9 cellular contexts compared by ENCODE assay signal in genomic region chr12:6826734-6827436, GRCh38. TPM values are rescaled to one million over a fixed set of nuclear protein-coding genes. Genes with fewer than 3 reads are reported as not detected.
DNase-seq lines count a peak whose midpoint lies in the region; ATAC-seq, FAIRE-seq and TF ChIP-seq lines count a peak whose summit lies in the region.
"Had no signal": no experiment of that assay in that cellular context is flagged by ENCODE, and none has a peak within 500 bp of the region (broad histone marks: within the 10 kb centered on the region; RNA-seq: fewer than 3 reads in every experiment).

No MANE protein-coding gene starts in this region.

- no peak overlapping the region for H2BK120ac ChIP-seq in H9 (ENCODE audit: low read depth, low read length, poor library complexity, severe bottlenecking)

- H3K79me2 ChIP-seq in H9 (ENCODE audit: insufficient read depth, low read length): peaks cover 2% of the 10 kb centered on the region; the same call in 1 of the 2 replicates
- H3K79me2 ChIP-seq in K562 (ENCODE audit: control insufficient read depth, insufficient read depth, low read length): peaks cover 24% of the 10 kb centered on the region

- H3K36me3 Mint-ChIP-seq in H9 (ENCODE audit: insufficient read depth in 1 of 3, low read depth in 3 of 3): peaks cover 24 to 30% (median 29%) of the 10 kb centered on the region in 3 experiments
- peaks cover 0 to 4% (median 0%) of the 10 kb centered on the region in 3 donors for H3K36me3 Mint-ChIP-seq in naive thymus-derived CD8-positive, alpha-beta T cell

- no peak overlapping the region for H2BK15ac ChIP-seq in H9 (ENCODE audit: low read depth, low read length)

- H2AFZ ChIP-seq in H9 (ENCODE audit: low read length) (no peak overlapping the region), K562 (ENCODE audit: low read depth, low read length) (peak overlapping the region; percentile 82)
- H2AFZ ChIP-seq: PC-9 had no signal

- no peak for FAIRE-seq in K562 (lab: Jason Lieb, UNC)

- H4K20me1 ChIP-seq in H9 (ENCODE audit: control insufficient read depth, insufficient read depth, insufficient read length) (peaks cover 6% of the 10 kb centered on the region), K562 (replicated peaks; ENCODE audit: control insufficient read depth, insufficient read depth, low read length) (no peaks in the 10 kb centered on the region)

- H3K23me2 ChIP-seq in H9 (ENCODE audit: insufficient read length, low read depth, low read length, poor library complexity, severe bottlenecking): peaks cover 17% of the 10 kb centered on the region

- no peak for TF ChIP-seq EP300 in K562 (IDR thresholded peaks at IDR 0.05; ENCODE audit: low read length)

- H2BK20ac ChIP-seq in H9 (ENCODE audit: low read depth, low read length, poor library complexity, severe bottlenecking): no peak overlapping the region

- no peak overlapping the region for H2AK5ac ChIP-seq in H9 (ENCODE audit: insufficient read length, low read length)

- ATAC-seq in K562 (no peak), GM21825 (IDR thresholded peaks at IDR 0.05; ENCODE audit: unreplicated experiment) (no peak), HG02973 (IDR thresholded peaks at IDR 0.05; ENCODE audit: unreplicated experiment) (no peak)
- ATAC-seq in naive thymus-derived CD8-positive, alpha-beta T cell: no peak

- no peak overlapping the region for H4K8ac ChIP-seq in H9 (replicated peaks; ENCODE audit: insufficient read length, low read depth, low read length)

- H3K27me3 ChIP-seq in A673 (replicated peaks; ENCODE audit: insufficient read depth, low read depth, low read length, poor library complexity): no peaks in the 10 kb centered on the region
- H3K27me3 ChIP-seq in H9 (ENCODE audit: insufficient read depth, low read length): no peaks in the 10 kb centered on the region; the same call in 1 of the 2 replicates
- peaks cover 0 to 4% of the 10 kb centered on the region in 2 experiments; a peak in 2 of 5 replicates for H3K27me3 ChIP-seq in K562 (ENCODE audit: control insufficient read depth in 2 of 2, insufficient read depth in 2 of 2, low read length in 2 of 2)

- WGBS in H9 (ENCODE audit: extremely low coverage, insufficient read length, low lambda C conversion rate): no CpG with 5 or more reads among the region's 22 CpGs
- WGBS in K562 (ENCODE audit: insufficient coverage, low coverage, missing lambda C conversion rate): 82% methylated on average over 7 of the region's 22 CpGs

- TF ChIP-seq RAD21 in K562 (CRISPR knock-in tag; conservative IDR thresholded peaks at IDR 0.05 in 1 of 2, IDR thresholded peaks at IDR 0.05 in 1 of 2): no peak

- H3K9me3 Mint-ChIP-seq in H9: no peaks in the 10 kb centered on the region
- H3K9me3 Mint-ChIP-seq in naive thymus-derived CD8-positive, alpha-beta T cell: no peaks in the 10 kb centered on the region

- no peak overlapping the region for H3K56ac ChIP-seq in H9 (ENCODE audit: insufficient read length, low read depth, low read length)

- no peak overlapping the region for H3T11ph ChIP-seq in H9 (ENCODE audit: low read length)

- TF ChIP-seq CTCF in A673 (conservative IDR thresholded peaks at IDR 0.05; ENCODE audit: low read depth, low read length): no peak
- no peak for TF ChIP-seq CTCF in H9 (conservative IDR thresholded peaks at IDR 0.05)
- peak in 1 of 3 experiments; percentile 6; a peak in 1 of 6 replicates for TF ChIP-seq CTCF in K562 (IDR thresholded peaks at IDR 0.05 in 2 of 3, conservative IDR thresholded peaks at IDR 0.05 in 1 of 3; ENCODE audit: insufficient read depth in 2 of 3, low read depth in 1 of 3, low read length in 3 of 3)

- H3K4me3 ChIP-seq in A673 (ENCODE audit: low read depth, low read length, poor library complexity, severe bottlenecking): no peak overlapping the region
- no peak overlapping the region for H3K4me3 ChIP-seq in K562
- H3K4me3 ChIP-seq: PC-9 had no signal

- BruUV-seq in A673 (replicated peaks; lab: Mats Ljungman, UMichigan): no TSS peak
- no TSS peak for BruUV-seq in K562 (replicated peaks; lab: Mats Ljungman, UMichigan)

- H3K18ac ChIP-seq in H9 (ENCODE audit: insufficient read length, low read depth, low read length): no peak overlapping the region

- POLR2A ChIA-PET in A673 (lab: Charles Lee; ENCODE audit: low non-redundant PET): interaction anchor here (0.6 to 0.9 kb wide), 2 partner anchors 73 to 595 kb away, joined by 3 read pairs; no protein-coding TSS in a partner anchor
- POLR2A ChIA-PET in K562 (lab: Yijun Ruan, JAX): interaction anchor here (1.1 to 1.2 kb wide), 2 partner anchors 13 to 46 kb away, joined by 3 to 4 read pairs; partner anchors contain the start of gene SPSB2
- POLR2A ChIA-PET in naive thymus-derived CD8-positive, alpha-beta T cell (lab: Charles Lee): interaction anchor here (0.5 to 4.1 kb wide), 4 partner anchors 18 to 109 kb away, joined by 4 to 21 read pairs (median 5); partner anchors contain the start of genes CDCA3, MLF2 and USP5

- H3K9ac ChIP-seq in H9 (ENCODE audit: extremely low read depth, insufficient read length, low read length): no peak overlapping the region
- H3K9ac ChIP-seq in K562 (ENCODE audit: insufficient read depth in 1 of 2, low read depth in 2 of 2, low read length in 2 of 2): peak overlapping the region; percentile 26 to 83; a peak in 2 of 4 replicates

- in situ Hi-C loops in K562 (cut with MboI): no loop called here

- intact Hi-C loops in A673 (cut with micrococcal nuclease; ENCODE audit: unreplicated experiment): loop anchor here (5.0 kb wide), 2 partner anchors 60 to 210 kb away; partner anchors contain the start of gene PTMS
- intact Hi-C loops in K562 (cut with micrococcal nuclease): loop anchor here (2.0 to 10.0 kb wide), 4 partner anchors 50 to 272 kb away; partner anchors contain the start of genes IFFO1 and ZNF384

- H3K4me2 ChIP-seq in H9 (ENCODE audit: insufficient read depth, insufficient read length, low read length): peak overlapping the region; percentile 80
- H3K4me2 ChIP-seq in K562 (ENCODE audit: insufficient read depth, low read length): peak overlapping the region; percentile 67; the same call in 1 of the 2 replicates

- H3K79me1 ChIP-seq in H9 (ENCODE audit: insufficient read depth, low read depth, low read length, poor library complexity, severe bottlenecking): no peaks in the 10 kb centered on the region

- H3K27ac ChIP-seq in A673 (ENCODE audit: low read depth, low read length, poor library complexity, severe bottlenecking): peak overlapping the region; percentile 57
- no peak overlapping the region for H3K27ac ChIP-seq in H9 (ENCODE audit: insufficient read length, low read depth, low read length)
- peak overlapping the region; percentile 48; the same call in 1 of the 3 replicates for H3K27ac ChIP-seq in K562 (ENCODE audit: extremely low read depth, low read depth, low read length)
- H3K27ac ChIP-seq: PC-9 had no signal

- no peaks in the 10 kb centered on the region for H3K9me3 ChIP-seq in A673 (ENCODE audit: low read depth, low read length, poor library complexity, severe bottlenecking)
- H3K9me3 ChIP-seq in H9 (ENCODE audit: control insufficient read depth, low read depth, low read length): no peaks in the 10 kb centered on the region
- H3K9me3 ChIP-seq in K562 (replicated peaks; ENCODE audit: control insufficient read depth, insufficient read depth, low read depth, low read length): no peaks in the 10 kb centered on the region

- H4K91ac ChIP-seq in H9 (ENCODE audit: insufficient read length, low read depth, low read length): no peak overlapping the region

- peak overlapping the region; percentile 66 to 98 (median 68); a peak in 6 of 7 replicates for H3K27ac Mint-ChIP-seq in H9
- peak overlapping the region in 6 of 10 donors; percentile 6 to 89 (median 46) for H3K27ac Mint-ChIP-seq in naive thymus-derived CD8-positive, alpha-beta T cell

- H3K36me3 ChIP-seq in A673 (ENCODE audit: insufficient read depth, low read length, poor library complexity, severe bottlenecking) (peaks cover 15% of the 10 kb centered on the region), K562 (ENCODE audit: control insufficient read depth, insufficient read depth, low read length) (peaks cover 22% of the 10 kb centered on the region; the same call in 1 of the 3 replicates)

- no peak overlapping the region for H2BK12ac ChIP-seq in H9 (ENCODE audit: insufficient read length, low read depth, low read length)

- H3K23ac ChIP-seq in H9 (ENCODE audit: insufficient read length, low read depth, low read length): no peak overlapping the region

- no peak overlapping the region for H3K4ac ChIP-seq in H9 (ENCODE audit: low read depth, low read length)

- no peak overlapping the region for H4K5ac ChIP-seq in H9 (ENCODE audit: insufficient read length, low read depth, low read length)

- H3K14ac ChIP-seq in H9 (ENCODE audit: insufficient read depth, low read length): no peak overlapping the region

- TF ChIP-seq POLR2A in K562 (conservative IDR thresholded peaks at IDR 0.05): no peak

- H2BK5ac ChIP-seq in H9 (ENCODE audit: insufficient read length, low read length): no peak overlapping the region

- no peaks in the 10 kb centered on the region for H3K9me1 ChIP-seq in K562 (ENCODE audit: control insufficient read depth, insufficient read depth, low read length)

- peak overlapping the region; percentile 59 to 79 for H3K4me3 Mint-ChIP-seq in H9
- H3K4me3 Mint-ChIP-seq in naive thymus-derived CD8-positive, alpha-beta T cell: peak overlapping the region; percentile 25 to 92 (median 68)

- CTCF ChIA-PET in A673 (lab: Charles Lee): interaction anchor here (0.6 to 0.9 kb wide), 2 partner anchors 75 to 103 kb away, joined by 3 read pairs; no protein-coding TSS in a partner anchor
- CTCF ChIA-PET in K562 (lab: Yijun Ruan, JAX; ENCODE audit: low intra/inter-chr PET ratio): interaction anchor here (1.8 to 1.9 kb wide), 2 partner anchors 73 to 91 kb away, joined by 6 to 15 read pairs; partner anchors contain the start of gene MLF2

- DNase-seq in A673 (ENCODE audit: low spot score): no peak
- DNase-seq in H9: no peak
- peak in 1 of 4 experiments; percentile 15 for DNase-seq in K562 (ENCODE audit: extremely low read depth in 1 of 4, low spot score in 3 of 4)
- DNase-seq in naive thymus-derived CD8-positive, alpha-beta T cell: peak in 1 of 10 donors; percentile 64
- no peak for DNase-seq in NCI-H748 treated with DMSO at 0.1 percent for 48 hours (lab: John Stamatoyannopoulos, UW)
- DNase-seq in NCI-H82 (lab: John Stamatoyannopoulos, UW): no peak

- peaks cover 34% of the 10 kb centered on the region for H3K27me3 Mint-ChIP-seq in H9 (ENCODE audit: low read depth)
- H3K27me3 Mint-ChIP-seq in naive thymus-derived CD8-positive, alpha-beta T cell: peaks cover 15 to 66% (median 52%) of the 10 kb centered on the region in 5 donors

- peaks cover 43 to 60% of the 10 kb centered on the region in 2 experiments for H3K4me1 Mint-ChIP-seq in H9
- peaks cover 17 to 42% (median 22%) of the 10 kb centered on the region in 4 donors for H3K4me1 Mint-ChIP-seq in naive thymus-derived CD8-positive, alpha-beta T cell

- H3K4me1 ChIP-seq in A673 (ENCODE audit: insufficient read depth, low read length, poor library complexity, severe bottlenecking) (peaks cover 28% of the 10 kb centered on the region), H9 (ENCODE audit: insufficient read depth, low read length) (peaks cover 3% of the 10 kb centered on the region; the same call in 1 of the 2 replicates), K562 (replicated peaks in 1 of 2; ENCODE audit: control insufficient read depth in 2 of 2, insufficient read depth in 2 of 2, low read length in 2 of 2) (peaks cover 13 to 52% of the 10 kb centered on the region in 2 experiments; a peak in 4 of 5 replicates)

RNA-seq across cellular contexts. Expression of gene P3H3, which starts 1.3 kb away (rescaled TPM):
- total RNA-seq in A673 (2021): 45.3 and 45.6 TPM in 2 replicates
- total RNA-seq in H9 (2021): 55.0 and 60.2 TPM in 2 replicates
- 20.0 and 79.4 TPM in 2 replicates for total RNA-seq in K562 (2011; cell fraction: chromatin; rRNA removed; ENCODE audit: low replicate concordance)
- total RNA-seq in K562 (2011; cell fraction: nucleolus; rRNA removed): 58.3 and 59.9 TPM in 2 replicates
- total RNA-seq in K562 (2011; cell fraction: nucleoplasm; rRNA removed): 31.2 and 33.2 TPM in 2 replicates
- total RNA-seq in K562 (2014; rRNA removed): 7.1 and 9.5 TPM in 2 replicates
- total RNA-seq in K562 (2014; rRNA removed; fragmentation: Illumina TruSeq; extraction: Trizol): 1.9 and 4.3 TPM in 2 replicates
- total RNA-seq in K562 (2015; rRNA removed; fragmentation: Illumina TruSeq; extraction: Trizol): 6.6 and 8.0 TPM in 2 replicates
- 14.2 and 15.0 TPM in 2 replicates for total RNA-seq in K562 (2021)
- polyA plus RNA-seq in K562 (2011; rRNA removed): 4.0 and 10.2 TPM in 2 replicates
- 6.0 and 7.6 TPM in 2 replicates for polyA plus RNA-seq in K562 (2011; cell fraction: cytosol; rRNA removed)
- 46.1 and 48.4 TPM in 2 replicates for polyA plus RNA-seq in K562 (2011; cell fraction: nucleus; rRNA removed)
- polyA plus RNA-seq in K562 (2012): 12.1 and 18.5 TPM in 2 replicates
- polyA plus RNA-seq in K562 (2014; fragmentation: Illumina TruSeq; extraction: Trizol): 4.8 and 7.3 TPM in 2 replicates
- polyA plus RNA-seq in K562 (2014; fragmentation: Nextera tagmentation; extraction: Ambion mirVana): under 1 TPM; 0.03 to 0.27 TPM
- 10.2 and 13.2 TPM in 2 replicates for polyA plus RNA-seq in K562 (2014; rRNA removed)
- polyA minus RNA-seq in K562 (2011; rRNA and poly(A)+ RNA removed): 2.6 and 3.3 TPM in 2 replicates
- polyA minus RNA-seq in K562 (2011; cell fraction: cytosol; rRNA and poly(A)+ RNA removed): 5.1 and 8.6 TPM in 2 replicates
- 16.0 and 31.5 TPM in 2 replicates for polyA minus RNA-seq in K562 (2011; cell fraction: nucleus; rRNA and poly(A)+ RNA removed)
- total RNA-seq in naive thymus-derived CD8-positive, alpha-beta T cell: 1 to 10 TPM; 8.6 to 9.7 TPM
- polyA plus RNA-seq in naive thymus-derived CD8-positive, alpha-beta T cell: under 1 TPM; 0.42 to 0.73 (median 0.67) TPM

RNA-seq across cellular contexts. Expression of gene GPR162, which starts 5.3 kb away (rescaled TPM):
- total RNA-seq in A673 (2021) (18.3 and 23.2 TPM in 2 replicates), H9 (2021) (4.6 and 6.1 TPM in 2 replicates), K562 (2014; rRNA removed) (1.1 and 1.7 TPM in 2 replicates), K562 (2014; rRNA removed; fragmentation: Illumina TruSeq; extraction: Trizol) (0.35 and 0.65 TPM in 2 replicates), K562 (2015; rRNA removed; fragmentation: Illumina TruSeq; extraction: Trizol) (0.65 and 1.1 TPM in 2 replicates), K562 (2021) (1.4 and 1.7 TPM in 2 replicates)
- 1.5 and 4.5 TPM in 2 replicates for total RNA-seq in K562 (2011; cell fraction: chromatin; rRNA removed; ENCODE audit: low replicate concordance)
- total RNA-seq in K562 (2011; cell fraction: nucleolus; rRNA removed): 2.9 and 5.0 TPM in 2 replicates
- 1.9 and 2.9 TPM in 2 replicates for total RNA-seq in K562 (2011; cell fraction: nucleoplasm; rRNA removed)
- polyA plus RNA-seq in K562 (2011; rRNA removed) (1.0 and 2.7 TPM in 2 replicates), K562 (2014; fragmentation: Illumina TruSeq; extraction: Trizol) (1.1 and 1.7 TPM in 2 replicates), K562 (2014; fragmentation: Nextera tagmentation; extraction: Ambion mirVana) (not detected), K562 (2014; rRNA removed) (1.8 and 2.8 TPM in 2 replicates)
- polyA plus RNA-seq in K562 (2011; cell fraction: cytosol; rRNA removed): 1.8 and 2.4 TPM in 2 replicates
- 10.2 and 20.1 TPM in 2 replicates for polyA plus RNA-seq in K562 (2011; cell fraction: nucleus; rRNA removed)
- polyA plus RNA-seq in K562 (2012): 1.6 and 2.0 TPM in 2 replicates
- polyA minus RNA-seq in K562 (2011; rRNA and poly(A)+ RNA removed): 0.42 and 0.87 TPM in 2 replicates
- 1.9 and 2.2 TPM in 2 replicates for polyA minus RNA-seq in K562 (2011; cell fraction: cytosol; rRNA and poly(A)+ RNA removed)
- 0.67 and 2.7 TPM in 2 replicates for polyA minus RNA-seq in K562 (2011; cell fraction: nucleus; rRNA and poly(A)+ RNA removed)
- total RNA-seq in naive thymus-derived CD8-positive, alpha-beta T cell: not detected
- polyA plus RNA-seq in naive thymus-derived CD8-positive, alpha-beta T cell: not detected

RNA-seq across cellular contexts. Expression of gene GNB3, which starts 13.8 kb away (rescaled TPM):
- total RNA-seq in A673 (2021) (20.7 and 21.8 TPM in 2 replicates), H9 (2021) (17.3 and 20.0 TPM in 2 replicates), K562 (2014; rRNA removed) (0.65 and 1.4 TPM in 2 replicates), K562 (2014; rRNA removed; fragmentation: Illumina TruSeq; extraction: Trizol) (0.61 and 1.8 TPM in 2 replicates), K562 (2015; rRNA removed; fragmentation: Illumina TruSeq; extraction: Trizol) (2.0 and 2.2 TPM in 2 replicates), K562 (2021) (3.4 and 4.5 TPM in 2 replicates)
- total RNA-seq in K562 (2011; cell fraction: chromatin; rRNA removed; ENCODE audit: low replicate concordance): 21.3 and 60.8 TPM in 2 replicates
- total RNA-seq in K562 (2011; cell fraction: nucleolus; rRNA removed): 31.3 and 31.9 TPM in 2 replicates
- total RNA-seq in K562 (2011; cell fraction: nucleoplasm; rRNA removed): 25.8 and 28.7 TPM in 2 replicates
- polyA plus RNA-seq in K562 (2011; rRNA removed) (1.9 and 6.8 TPM in 2 replicates), K562 (2014; fragmentation: Illumina TruSeq; extraction: Trizol) (3.6 and 5.8 TPM in 2 replicates), K562 (2014; fragmentation: Nextera tagmentation; extraction: Ambion mirVana) (1 to 10 TPM; 1.5 to 2.4 TPM), K562 (2014; rRNA removed) (2.9 and 6.1 TPM in 2 replicates)
- 2.3 and 4.7 TPM in 2 replicates for polyA plus RNA-seq in K562 (2011; cell fraction: cytosol; rRNA removed)
- polyA plus RNA-seq in K562 (2011; cell fraction: nucleus; rRNA removed): 36.2 and 42.6 TPM in 2 replicates
- 4.7 and 6.6 TPM in 2 replicates for polyA plus RNA-seq in K562 (2012)
- polyA minus RNA-seq in K562 (2011; rRNA and poly(A)+ RNA removed): 0.84 and 2.3 TPM in 2 replicates
- 1.8 TPM in 1 of 2 replicates, not detected in the other for polyA minus RNA-seq in K562 (2011; cell fraction: cytosol; rRNA and poly(A)+ RNA removed)
- polyA minus RNA-seq in K562 (2011; cell fraction: nucleus; rRNA and poly(A)+ RNA removed): 4.6 and 8.8 TPM in 2 replicates
- 1 to 10 TPM; 3.8 to 5.6 TPM for total RNA-seq in naive thymus-derived CD8-positive, alpha-beta T cell
- polyA plus RNA-seq in naive thymus-derived CD8-positive, alpha-beta T cell: not detected
- total RNA-seq: PC-9 had no signal

RNA-seq across cellular contexts. Expression of gene CDCA3, which starts 24.2 kb away (rescaled TPM):
- total RNA-seq in A673 (2021) (98.0 and 107 TPM in 2 replicates), H9 (2021) (45.1 and 48.6 TPM in 2 replicates), K562 (2014; rRNA removed) (55.1 and 71.3 TPM in 2 replicates), K562 (2014; rRNA removed; fragmentation: Illumina TruSeq; extraction: Trizol) (37.5 and 38.9 TPM in 2 replicates), K562 (2015; rRNA removed; fragmentation: Illumina TruSeq; extraction: Trizol) (62.3 and 62.7 TPM in 2 replicates), K562 (2021) (47.2 and 47.4 TPM in 2 replicates)
- total RNA-seq in K562 (2011; cell fraction: chromatin; rRNA removed; ENCODE audit: low replicate concordance): 76.2 and 111 TPM in 2 replicates
- 89.6 and 97.7 TPM in 2 replicates for total RNA-seq in K562 (2011; cell fraction: nucleolus; rRNA removed)
- total RNA-seq in K562 (2011; cell fraction: nucleoplasm; rRNA removed): 82.1 and 89.9 TPM in 2 replicates
- polyA plus RNA-seq in K562 (2011; rRNA removed) (57.3 and 65.6 TPM in 2 replicates), K562 (2014; fragmentation: Illumina TruSeq; extraction: Trizol) (80.8 and 86.3 TPM in 2 replicates), K562 (2014; fragmentation: Nextera tagmentation; extraction: Ambion mirVana) (10 to 100 TPM; 24.2 to 30.6 TPM), K562 (2014; rRNA removed) (80.3 and 103 TPM in 2 replicates)
- 85.3 and 132 TPM in 2 replicates for polyA plus RNA-seq in K562 (2011; cell fraction: cytosol; rRNA removed)
- polyA plus RNA-seq in K562 (2011; cell fraction: nucleus; rRNA removed): 187 and 242 TPM in 2 replicates
- 54.6 and 57.3 TPM in 2 replicates for polyA plus RNA-seq in K562 (2012)
- 32.5 and 43.7 TPM in 2 replicates for polyA minus RNA-seq in K562 (2011; rRNA and poly(A)+ RNA removed)
- polyA minus RNA-seq in K562 (2011; cell fraction: cytosol; rRNA and poly(A)+ RNA removed): 44.4 and 45.3 TPM in 2 replicates
- polyA minus RNA-seq in K562 (2011; cell fraction: nucleus; rRNA and poly(A)+ RNA removed): 54.7 and 69.0 TPM in 2 replicates
- 1 to 10 TPM; 2.6 to 2.7 TPM for total RNA-seq in naive thymus-derived CD8-positive, alpha-beta T cell
- 1 to 10 TPM in 1 of 3 donors, under 1 TPM in 1, not detected in 1; 0.50 to 1.4 TPM for polyA plus RNA-seq in naive thymus-derived CD8-positive, alpha-beta T cell

RNA-seq across cellular contexts. Expression of gene USP5, which starts 25.1 kb away (rescaled TPM):
- total RNA-seq in A673 (2021) (209 and 224 TPM in 2 replicates), H9 (2021) (143 and 144 TPM in 2 replicates), K562 (2014; rRNA removed) (64.3 and 69.8 TPM in 2 replicates), K562 (2014; rRNA removed; fragmentation: Illumina TruSeq; extraction: Trizol) (26.3 and 32.5 TPM in 2 replicates), K562 (2015; rRNA removed; fragmentation: Illumina TruSeq; extraction: Trizol) (59.4 and 59.8 TPM in 2 replicates), K562 (2021) (103 and 107 TPM in 2 replicates)
- total RNA-seq in K562 (2011; cell fraction: chromatin; rRNA removed; ENCODE audit: low replicate concordance): 34.6 and 100 TPM in 2 replicates
- 63.3 and 65.9 TPM in 2 replicates for total RNA-seq in K562 (2011; cell fraction: nucleolus; rRNA removed)
- total RNA-seq in K562 (2011; cell fraction: nucleoplasm; rRNA removed): 36.9 and 44.7 TPM in 2 replicates
- polyA plus RNA-seq in K562 (2011; rRNA removed) (48.6 and 52.9 TPM in 2 replicates), K562 (2014; fragmentation: Illumina TruSeq; extraction: Trizol) (72.8 and 91.3 TPM in 2 replicates), K562 (2014; fragmentation: Nextera tagmentation; extraction: Ambion mirVana) (1 to 10 TPM; 1.4 to 3.4 TPM), K562 (2014; rRNA removed) (44.9 and 45.4 TPM in 2 replicates)
- polyA plus RNA-seq in K562 (2011; cell fraction: cytosol; rRNA removed): 43.0 and 64.9 TPM in 2 replicates
- polyA plus RNA-seq in K562 (2011; cell fraction: nucleus; rRNA removed): 84.2 and 119 TPM in 2 replicates
- 53.9 and 72.4 TPM in 2 replicates for polyA plus RNA-seq in K562 (2012)
- 54.8 and 77.1 TPM in 2 replicates for polyA minus RNA-seq in K562 (2011; rRNA and poly(A)+ RNA removed)
- 44.9 and 47.5 TPM in 2 replicates for polyA minus RNA-seq in K562 (2011; cell fraction: cytosol; rRNA and poly(A)+ RNA removed)
- polyA minus RNA-seq in K562 (2011; cell fraction: nucleus; rRNA and poly(A)+ RNA removed): 22.6 and 28.9 TPM in 2 replicates
- 10 to 100 TPM; 72.7 to 78.9 TPM for total RNA-seq in naive thymus-derived CD8-positive, alpha-beta T cell
- polyA plus RNA-seq in naive thymus-derived CD8-positive, alpha-beta T cell: 10 to 100 TPM; 55.3 to 69.2 (median 56.7) TPM
